Comparison of ENCODE assay signal across 1 cellular context in the genomic region with DNA sequence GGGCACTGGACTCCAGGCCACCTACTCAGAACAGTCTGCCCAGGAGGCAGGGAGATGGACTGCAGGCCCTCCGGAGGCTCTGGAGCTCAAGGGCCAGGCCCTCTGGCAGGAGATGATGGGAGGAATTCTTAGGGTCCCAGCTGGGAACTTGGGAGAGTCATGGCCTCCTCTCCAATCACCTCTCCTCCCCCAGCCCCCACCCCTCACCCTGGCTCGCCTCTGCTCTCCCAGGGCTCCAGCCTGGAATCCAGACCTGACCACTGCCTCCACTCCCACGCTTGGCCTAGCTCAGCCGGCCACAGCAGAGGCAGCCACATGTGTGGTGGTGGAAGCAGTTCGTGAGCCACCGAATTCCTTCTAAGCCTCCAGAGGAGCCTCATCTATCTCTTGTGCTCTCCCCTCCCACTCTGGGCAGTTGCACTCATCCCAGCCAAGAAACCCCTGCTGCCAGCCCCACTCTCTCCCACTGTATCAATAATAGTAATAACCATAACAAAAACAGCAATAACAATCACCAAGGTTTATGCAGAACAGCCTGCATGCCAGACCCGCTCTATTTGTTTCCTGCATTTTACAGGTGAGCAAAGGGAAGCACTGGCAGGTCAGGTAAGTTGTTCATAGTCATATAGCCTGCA.
TF ChIP-seq lines count a peak whose summit lies in the region.

No MANE protein-coding gene starts in this region.

TF ChIP-seq in A549, 52 proteins besides CTCF, POLR2A, EP300 and RAD21 (continued from another document):
- TF ChIP-seq E2F6 (IDR thresholded peaks at IDR 0.05; ENCODE audit: borderline replicate concordance, low read depth) = no peak
- no peak for TF ChIP-seq GATA3 (IDR thresholded peaks at IDR 0.05; ENCODE audit: borderline replicate concordance)
- TF ChIP-seq RARB (CRISPR knock-in tag; IDR thresholded peaks at IDR 0.05) = no peak
- no peak for TF ChIP-seq JUN (IDR thresholded peaks at IDR 0.05)
- TF ChIP-seq SREBF2 (IDR thresholded peaks at IDR 0.05) = no peak
- TF ChIP-seq RFX5 (IDR thresholded peaks at IDR 0.05) = no peak
